In genomic region chr4:37446016-37446415, GRCh38 we compare ENCODE assay signal across 23 cellular contexts.
"Had no signal": no experiment of that assay in that cellular context is flagged by ENCODE, and none has a peak within 500 bp of the region (broad histone marks: within the 10 kb centered on the region; RNA-seq: fewer than 3 reads in every experiment).

No MANE protein-coding gene starts in this region.

- H3K27ac ChIP-seq: brain microvascular endothelial cell, colonic mucosa, epithelial cell of prostate had no signal

- FAIRE-seq: small intestine had no signal

- H3K4me1 ChIP-seq: colonic mucosa had no signal

- DNase-seq: activated CD4-positive, alpha-beta memory T cell treated with anti-CD3 and anti-CD28 coated beads, Interleukin-2, amount 10 ng/mL, durations not matched to agents 7 days and 5 days; activated CD4-positive, alpha-beta T cell treated with anti-CD3 and anti-CD28 coated beads for 48 hours; activated CD4-positive, CD25-positive, alpha-beta regulatory T cell; activated CD8-positive, alpha-beta memory T cell treated with anti-CD3 and anti-CD28 coated beads, Interleukin-2, amount 10 ng/mL, durations not matched to agents 7 days and 5 days; activated naive CD4-positive, alpha-beta T cell; activated naive CD8-positive, alpha-beta T cell treated with anti-CD3 and anti-CD28 coated beads for 36 hours; amniotic stem cell; brain microvascular endothelial cell; central memory CD4-positive, alpha-beta T cell; colonic mucosa; endodermal cell; foreskin fibroblast; head of caudate nucleus; kidney glomerular epithelial cell; left ventricle myocardium superior; occipital lobe; right cardiac atrium; small intestine; stimulated activated CD4-positive, alpha-beta T cell treated with anti-CD3 and anti-CD28 coated beads, Interleukin-15, amount 100 ng/mL, for 24 hours; stimulated activated CD4-positive, alpha-beta T cell treated with anti-CD3 and anti-CD28 coated beads, Interleukin-2, amount 100 ng/mL, for 48 hours; stimulated activated naive CD8-positive, alpha-beta T cell treated with anti-CD3 and anti-CD28 coated beads, Interleukin-15, amount 100 ng/mL, for 72 hours; T-cell had no signal

- H3K4me3 ChIP-seq: colonic mucosa had no signal

- H3K36me3 ChIP-seq: brain microvascular endothelial cell, colonic mucosa had no signal

- H3K9me3 ChIP-seq: colonic mucosa had no signal

- ATAC-seq: activated CD8-positive, alpha-beta memory T cell treated with anti-CD3 and anti-CD28 coated beads, Interleukin-2, amount 10 ng/mL, durations not matched to agents 7 days and 5 days; left ventricle myocardium superior; right cardiac atrium; stimulated activated naive CD8-positive, alpha-beta T cell treated with anti-CD3 and anti-CD28 coated beads, Interleukin-15, amount 100 ng/mL, for 72 hours; T-cell had no signal

- H3K27me3 ChIP-seq: brain microvascular endothelial cell, colonic mucosa had no signal
